In the genomic region with DNA sequence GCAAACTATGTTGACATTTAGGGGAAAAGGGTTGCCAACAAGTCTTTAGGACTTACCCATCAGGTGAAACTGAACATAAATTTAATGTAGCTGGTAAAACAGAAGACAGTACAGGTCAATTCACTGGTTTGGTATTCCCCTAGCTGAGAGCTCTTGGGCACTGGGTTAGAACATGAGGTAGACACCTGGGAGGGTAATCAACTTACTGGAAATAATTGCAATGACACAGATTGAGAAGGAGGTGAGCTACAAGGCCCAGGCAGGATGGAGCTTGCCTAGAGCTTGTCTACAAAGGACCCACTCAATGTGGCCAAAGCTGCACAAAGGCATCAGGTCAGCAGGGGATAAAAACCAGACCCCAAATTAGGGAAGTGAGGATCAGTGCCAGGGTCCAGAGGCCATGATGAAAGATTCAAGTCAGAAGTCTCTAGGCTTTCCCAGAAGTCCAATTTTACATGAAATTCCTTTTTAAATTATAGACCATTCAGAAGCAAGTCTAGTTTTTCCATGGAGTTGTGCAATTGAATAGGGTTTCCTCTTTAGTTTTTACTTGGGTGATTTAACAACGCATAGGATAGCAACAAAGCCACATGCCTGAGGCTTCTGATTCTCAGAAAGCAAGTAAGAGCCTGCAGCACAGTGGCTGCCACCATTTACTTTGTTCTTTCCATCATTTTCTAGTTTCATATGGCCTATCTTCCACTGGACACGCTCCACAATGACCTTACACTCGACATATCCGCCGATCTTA, we compare ENCODE assay signal across 21 cellular contexts.
A peak's percentile ranks its signal among the peaks of the same experiment; 100 is the strongest.
DNase-seq lines count a peak whose midpoint lies in the region; ATAC-seq, FAIRE-seq and TF ChIP-seq lines count a peak whose summit lies in the region.
"Had no signal": no experiment of that assay in that cellular context is flagged by ENCODE, and none has a peak within 500 bp of the region (broad histone marks: within the 10 kb centered on the region; RNA-seq: fewer than 3 reads in every experiment).

No MANE protein-coding gene starts in this region.

- TF ChIP-seq RAD21 in GM12878 (IDR thresholded peaks at IDR 0.05; ENCODE audit: insufficient read depth, low read depth, low read length): no peak

- RAD21 ChIA-PET in GM12878 (lab: Charles Lee; ENCODE audit: unreplicated experiment): interaction anchor here (0.6 to 3.0 kb wide), 13 partner anchors 12 to 134 kb away, joined by 3 to 16 read pairs (median 4); no protein-coding TSS in a partner anchor

- H3K27ac ChIP-seq in left ventricle myocardium inferior (replicated peaks) (peak overlapping the region; percentile 74), right atrium auricular region (peak overlapping the region in 1 of 2 donors; percentile 71), GM12878 (ENCODE audit: control insufficient read depth, insufficient read depth) (no peak overlapping the region), keratinocyte (ENCODE audit: control insufficient read depth, insufficient read depth, low read length) (peak overlapping the region; percentile 50)
- H3K27ac ChIP-seq: A549; BLaER1 treated with 17β-estradiol and CSF1 and Interleukin-3, amounts not matched to agents 10 nM and 100 nM; SJSA1 had no signal

- H3K27me3 ChIP-seq in left ventricle myocardium inferior (ENCODE audit: low read depth) (no peaks in the 10 kb centered on the region), right atrium auricular region (no peaks in the 10 kb centered on the region), GM12878 (replicated peaks in 1 of 2; ENCODE audit: control insufficient read depth in 2 of 2, insufficient read depth in 2 of 2, low read length in 1 of 2) (no peaks in the 10 kb centered on the region), keratinocyte (ENCODE audit: control insufficient read depth, extremely low read depth, insufficient read depth, low read length) (no peaks in the 10 kb centered on the region)
- H3K27me3 ChIP-seq: BLaER1 treated with 17β-estradiol and CSF1 and Interleukin-3, amounts not matched to agents 10 nM and 100 nM; SJSA1 had no signal

- TF ChIP-seq POLR2A in GM12878 (IDR thresholded peaks at IDR 0.05; ENCODE audit: low read depth, low read length): no peak

- H3K79me2 ChIP-seq in GM12878 (ENCODE audit: control insufficient read depth, insufficient read depth, low read length) (no peaks in the 10 kb centered on the region), keratinocyte (ENCODE audit: control insufficient read depth, insufficient read depth, low read length) (no peaks in the 10 kb centered on the region)

- H3K9me1 ChIP-seq in keratinocyte (ENCODE audit: control insufficient read depth, extremely low read depth, insufficient read depth, low read length): no peaks in the 10 kb centered on the region

- BruUV-seq in GM12878 (replicated peaks; lab: Mats Ljungman, UMichigan): no TSS peak

- H4K20me1 ChIP-seq in GM12878 (ENCODE audit: control insufficient read depth, insufficient read depth) (no peaks in the 10 kb centered on the region), keratinocyte (ENCODE audit: control insufficient read depth, extremely low read depth, insufficient read depth, low read length) (no peaks in the 10 kb centered on the region)
- H4K20me1 ChIP-seq: BLaER1 treated with 17β-estradiol and CSF1 and Interleukin-3, amounts not matched to agents 10 nM and 100 nM had no signal

- no peak for TF ChIP-seq EP300 in GM12878 (IDR thresholded peaks at IDR 0.05; ENCODE audit: borderline replicate concordance in 1 of 2, control insufficient read depth in 1 of 2, low read depth in 2 of 2, low read length in 2 of 2)

- WGBS in GM12878 (ENCODE audit: insufficient coverage, insufficient replicate concordance, low lambda C conversion rate, missing lambda C conversion rate): 45% methylated on average over 5 of the region's 5 CpGs

- TF ChIP-seq CTCF in left ventricle myocardium inferior (IDR thresholded peaks at IDR 0.05; ENCODE audit: borderline replicate concordance) (no peak), right atrium auricular region (IDR thresholded peaks at IDR 0.05) (no peak), GM12878 (IDR thresholded peaks at IDR 0.05 in 2 of 3, conservative IDR thresholded peaks at IDR 0.05 in 1 of 3; ENCODE audit: control insufficient read depth in 2 of 3, extremely low read depth in 1 of 3, insufficient read depth in 1 of 3, low read depth in 3 of 3, low read length in 3 of 3) (no peak), keratinocyte (optimal IDR thresholded peaks at IDR 0.05 in 1 of 3, IDR thresholded peaks at IDR 0.05 in 1 of 3, conservative IDR thresholded peaks at IDR 0.05 in 1 of 3; ENCODE audit: extremely low read depth in 1 of 3, insufficient read depth in 2 of 3, low read length in 3 of 3) (no peak)

- no peak overlapping the region for H3K4me3 ChIP-seq in left ventricle myocardium inferior
- no peak overlapping the region for H3K4me3 ChIP-seq in right atrium auricular region
- no peak overlapping the region for H3K4me3 ChIP-seq in GM12878
- no peak overlapping the region for H3K4me3 ChIP-seq in keratinocyte (ENCODE audit: control insufficient read depth in 2 of 3, extremely low read depth in 1 of 3, insufficient read depth in 2 of 3, low read depth in 1 of 3, low read length in 3 of 3)
- H3K4me3 ChIP-seq: A549; BLaER1 treated with 17β-estradiol and CSF1 and Interleukin-3, amounts not matched to agents 10 nM and 100 nM; K562; SJSA1 had no signal

- SMC1A ChIA-PET in GM12878 (lab: Charles Lee; ENCODE audit: uncharacterized antibody, unreplicated experiment): interaction anchor here (0.7 to 2.6 kb wide), 14 partner anchors 13 to 1343 kb away, joined by 3 to 18 read pairs (median 3); no protein-coding TSS in a partner anchor

- H3K4me2 ChIP-seq in GM12878 (ENCODE audit: control insufficient read depth, insufficient read depth) (no peak overlapping the region), keratinocyte (ENCODE audit: control insufficient read depth, extremely low read depth, insufficient read depth, low read depth, low read length) (peak overlapping the region; percentile 68)
- H3K4me2 ChIP-seq: A549; BLaER1 treated with 17β-estradiol and CSF1 and Interleukin-3, amounts not matched to agents 10 nM and 100 nM had no signal

- dilution Hi-C loops in keratinocyte (cut with MboI; ENCODE audit: extremely low pct_ligation_motif_present, low sequenced_read_pairs): no loop called here

- POLR2A ChIA-PET in GM12878 (lab: Charles Lee): interaction anchor here (0.6 to 1.8 kb wide), 6 partner anchors 15 to 630 kb away, joined by 3 to 5 read pairs (median 3); no protein-coding TSS in a partner anchor

- intact Hi-C loops in left ventricle myocardium inferior (cut with micrococcal nuclease) (no loop called here), GM12878 (cut with micrococcal nuclease; ENCODE audit: unreplicated experiment) (loop anchor here (5.0 kb wide), 2 partner anchors 667 to 1342 kb away; a partner anchor contains a TSS)

- CTCF ChIA-PET in GM12878 (lab: Yijun Ruan, JAX): interaction anchor here (0.6 to 3.1 kb wide), 13 partner anchors 13 to 1343 kb away, joined by 3 to 21 read pairs (median 5); no protein-coding TSS in a partner anchor

- peak; percentile 63 for ATAC-seq in GM12878
- ATAC-seq: A549, K562 had no signal

- FAIRE-seq in GM12878 (lab: Jason Lieb, UNC): no peak
- FAIRE-seq in keratinocyte (lab: Jason Lieb, UNC): peak; percentile 92
- FAIRE-seq: A549, GM12891, GM18507, H54, K562 had no signal

- H3K9ac ChIP-seq in GM12878 (ENCODE audit: control insufficient read depth, insufficient read depth, low read length) (no peak overlapping the region), keratinocyte (ENCODE audit: control insufficient read depth, extremely low read depth, insufficient read depth, low read length) (no peak overlapping the region)
- H3K9ac ChIP-seq: BLaER1 treated with 17β-estradiol and CSF1 and Interleukin-3, amounts not matched to agents 10 nM and 100 nM had no signal

- H3K9me3 ChIP-seq in left ventricle myocardium inferior (replicated peaks) (no peaks in the 10 kb centered on the region), right atrium auricular region (no peaks in the 10 kb centered on the region), GM12878 (replicated peaks; ENCODE audit: control insufficient read depth, insufficient read depth, low read length) (no peaks in the 10 kb centered on the region), keratinocyte (ENCODE audit: control insufficient read depth, low read depth, low read length) (no peaks in the 10 kb centered on the region)
- H3K9me3 ChIP-seq: A549; BLaER1 treated with 17β-estradiol and CSF1 and Interleukin-3, amounts not matched to agents 10 nM and 100 nM; SJSA1 had no signal

- H3K4me1 ChIP-seq in left ventricle myocardium inferior (peaks cover 27% of the 10 kb centered on the region), right atrium auricular region (peaks cover 0 to 14% of the 10 kb centered on the region in 2 donors), GM12878 (ENCODE audit: control insufficient read depth, insufficient read depth, low read length) (no peaks in the 10 kb centered on the region), keratinocyte (ENCODE audit: control insufficient read depth, extremely low read depth, insufficient read depth, low read length) (peaks cover 24% of the 10 kb centered on the region)
- H3K4me1 ChIP-seq: BLaER1 treated with 17β-estradiol and CSF1 and Interleukin-3, amounts not matched to agents 10 nM and 100 nM; SJSA1 had no signal

- DNase-seq in left ventricle myocardium inferior: no peak
- no peak for DNase-seq in right atrium auricular region (ENCODE audit: low spot score)
- no peak for DNase-seq in GM12878 (ENCODE audit: low read depth, low spot score)
- no peak for DNase-seq in keratinocyte (ENCODE audit: low read depth, low spot score)
- no peak for DNase-seq in mesenteric fat pad (ENCODE audit: low spot score)
- DNase-seq in NCI-H748 (lab: John Stamatoyannopoulos, UW; ENCODE audit: unreplicated experiment): no peak
- DNase-seq in occipital lobe (lab: John Stamatoyannopoulos, UW): no peak
- DNase-seq: CD8-positive, alpha-beta memory T cell; DMS53; EL; NCI-H1105 treated with DMSO at 0.1 percent for 48 hours; NCI-H1694 treated with DMSO at 0.1 percent for 48 hours; NCI-H2227 treated with DMSO at 0.1 percent for 48 hours; NCI-H510A treated with DMSO at 0.1 percent for 48 hours had no signal

- H2AFZ ChIP-seq in GM12878 (ENCODE audit: control insufficient read depth, low read depth, low read length) (no peak overlapping the region), keratinocyte (ENCODE audit: control insufficient read depth, low read length) (peak overlapping the region; percentile 67)

- H3K36me3 ChIP-seq in left ventricle myocardium inferior: no peaks in the 10 kb centered on the region
- H3K36me3 ChIP-seq in right atrium auricular region: no peaks in the 10 kb centered on the region
- H3K36me3 ChIP-seq in GM12878 (ENCODE audit: control insufficient read depth in 2 of 2, insufficient read depth in 2 of 2, low read length in 1 of 2): no peaks in the 10 kb centered on the region
- no peaks in the 10 kb centered on the region for H3K36me3 ChIP-seq in keratinocyte (ENCODE audit: control insufficient read depth in 2 of 2, extremely low read depth in 1 of 2, insufficient read depth in 2 of 2, low read length in 2 of 2)
- H3K36me3 ChIP-seq: BLaER1 treated with 17β-estradiol and CSF1 and Interleukin-3, amounts not matched to agents 10 nM and 100 nM; SJSA1 had no signal

- in situ Hi-C loops in GM12878 (cut with MboI): loop anchor here (5.0 to 10.0 kb wide), 2 partner anchors 690 to 1342 kb away; no protein-coding TSS in a partner anchor

TF ChIP-seq in GM12878, 131 proteins besides CTCF, POLR2A, EP300 and RAD21:
- no peak for TF ChIP-seq YBX1 (IDR thresholded peaks at IDR 0.05)
